10 cellular contexts compared by ENCODE assay signal in the genomic region with DNA sequence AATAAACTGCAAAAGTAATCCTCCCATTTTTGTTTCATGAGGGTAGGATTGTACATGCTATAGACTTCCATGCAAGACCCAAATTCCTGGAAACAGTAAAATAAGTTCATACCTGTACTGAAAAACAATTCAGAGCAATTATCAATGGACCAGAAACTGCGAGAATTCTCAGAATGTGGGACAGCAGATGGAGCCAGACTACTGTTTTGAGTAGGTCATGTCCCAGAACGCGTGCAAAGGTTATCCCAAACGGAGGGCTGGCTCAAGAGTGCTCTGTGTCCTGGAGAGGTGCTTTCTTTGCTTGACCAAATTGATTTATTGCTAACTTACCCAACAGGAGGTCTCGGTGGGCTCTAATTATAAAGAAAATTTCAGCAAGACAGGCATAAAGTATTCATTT. TPM values are rescaled to one million over a fixed set of nuclear protein-coding genes. Genes with fewer than 3 reads are reported as not detected.
DNase-seq lines count a peak whose midpoint lies in the region; ATAC-seq, FAIRE-seq and TF ChIP-seq lines count a peak whose summit lies in the region.
"Had no signal": no experiment of that assay in that cellular context is flagged by ENCODE, and none has a peak within 500 bp of the region (broad histone marks: within the 10 kb centered on the region; RNA-seq: fewer than 3 reads in every experiment).

No MANE protein-coding gene starts in this region.

- H2BK15ac ChIP-seq in H1 (ENCODE audit: low read length) = no peak overlapping the region

- POLR2A ChIA-PET in H1 (lab: Charles Lee; ENCODE audit: partially characterized antibody) = no interaction called here

- no peaks in the 10 kb centered on the region for H3K9me2 ChIP-seq in Loucy (replicated peaks; ENCODE audit: low read depth, low read length)

- no peak overlapping the region for H3K18ac ChIP-seq in H1 (ENCODE audit: extremely low read depth, low read length)

- WGBS in H1 (ENCODE audit: extremely low coverage in 1 of 2, insufficient coverage in 1 of 2, insufficient read length in 1 of 2, insufficient replicate concordance in 2 of 2, low coverage in 1 of 2, low lambda C conversion rate in 2 of 2, missing lambda C conversion rate in 1 of 2), 2 experiments = 46% methylated on average over 5 of the region's 5 CpGs; no CpG with 5 or more reads in 1 of the 2 experiments

- H3K4me2 ChIP-seq in Loucy (ENCODE audit: low read depth, low read length, poor library complexity, severe bottlenecking) (no peak overlapping the region), H1 (ENCODE audit: insufficient read depth in 1 of 2, low read depth in 2 of 2, low read length in 2 of 2) (no peak overlapping the region), osteoblast (ENCODE audit: insufficient read depth, low read length) (no peak overlapping the region)

- H3K9ac ChIP-seq in Loucy (ENCODE audit: low read depth, low read length, poor library complexity, severe bottlenecking) (no peak overlapping the region), H1 (replicated peaks in 1 of 4; ENCODE audit: extremely low read depth in 1 of 4, low read depth in 3 of 4, low read length in 3 of 4) (no peak overlapping the region)

- TF ChIP-seq POLR2A in H1 (IDR thresholded peaks at IDR 0.05; ENCODE audit: control extremely low read depth in 1 of 2, low read depth in 2 of 2, low read length in 2 of 2) = no peak

- H4K91ac ChIP-seq in H1 (replicated peaks; ENCODE audit: insufficient read length, low read length) = no peak overlapping the region

- no peaks in the 10 kb centered on the region for H4K20me1 ChIP-seq in Loucy (ENCODE audit: insufficient read depth, low read length, poor library complexity, severe bottlenecking)
- H4K20me1 ChIP-seq in H1 (replicated peaks in 1 of 2; ENCODE audit: control insufficient read depth in 1 of 2, insufficient read depth in 2 of 2, low read length in 2 of 2) = no peaks in the 10 kb centered on the region
- no peaks in the 10 kb centered on the region for H4K20me1 ChIP-seq in osteoblast (ENCODE audit: insufficient read depth, low read length)

- peak; percentile 33 to 49; a peak in 3 of 4 replicates for TF ChIP-seq RAD21 in H1 (IDR thresholded peaks at IDR 0.05 in 1 of 2, conservative IDR thresholded peaks at IDR 0.05 in 1 of 2; ENCODE audit: low read depth in 2 of 2, low read length in 2 of 2)

- H3K27me3 ChIP-seq in Loucy (ENCODE audit: insufficient read depth, low read length, poor library complexity, severe bottlenecking) (no peaks in the 10 kb centered on the region), H1 (replicated peaks in 1 of 4; ENCODE audit: control insufficient read depth in 3 of 4, extremely low read depth in 1 of 4, insufficient read depth in 3 of 4, low read length in 3 of 4) (no peaks in the 10 kb centered on the region), osteoblast (ENCODE audit: insufficient read depth, low read length) (no peaks in the 10 kb centered on the region)
- H3K27me3 ChIP-seq: SJCRH30 had no signal

- H3K23ac ChIP-seq in H1 (ENCODE audit: insufficient read length) = no peak overlapping the region

- H3K56ac ChIP-seq in H1 (replicated peaks; ENCODE audit: insufficient read length, low read depth, low read length) = no peak overlapping the region

- DNase-seq in DMS53 treated with DMSO at 0.1 percent for 48 hours (lab: John Stamatoyannopoulos, UW; ENCODE audit: unreplicated experiment) (peak; percentile 3), H1 (ENCODE audit: low read depth in 1 of 2, low spot score in 2 of 2) (no peak), osteoblast (ENCODE audit: insufficient read length, low spot score, missing footprints) (no peak), T1000 (lab: John Stamatoyannopoulos, UW) (no peak), NOMO-1 treated with dmso at 0.1 percent for 144 hours (lab: John Stamatoyannopoulos, UW; ENCODE audit: unreplicated experiment) (no peak)
- DNase-seq: cerebellar nuclear complex, NCI-H1092, SJCRH30 had no signal

- no peaks in the 10 kb centered on the region for H3F3A ChIP-seq in Loucy (ENCODE audit: low read depth)

- H2BK120ac ChIP-seq in H1 (replicated peaks; ENCODE audit: low read depth, low read length) = no peak overlapping the region

- H2AK5ac ChIP-seq in H1 (ENCODE audit: low read depth, low read length) = no peak overlapping the region

- no peak overlapping the region for H4K5ac ChIP-seq in H1 (ENCODE audit: insufficient read length, low read depth, low read length)

- no peak overlapping the region for H4K8ac ChIP-seq in H1 (ENCODE audit: extremely low read depth, insufficient read depth, low read length)

- H3K27ac ChIP-seq in H1 (ENCODE audit: low read depth, low read length) = no peak overlapping the region
- no peak overlapping the region for H3K27ac ChIP-seq in osteoblast (ENCODE audit: low read depth, low read length)
- H3K27ac ChIP-seq: SJCRH30 had no signal

- H3K4me3 ChIP-seq in Loucy (ENCODE audit: low read length, poor library complexity, severe bottlenecking) (no peak overlapping the region), H1 (ENCODE audit: extremely low read depth in 1 of 4, insufficient read depth in 2 of 4, low read depth in 3 of 4, low read length in 4 of 4) (no peak overlapping the region), osteoblast (ENCODE audit: insufficient read depth, low read length) (no peak overlapping the region)
- H3K4me3 ChIP-seq: SJCRH30 had no signal

- TF ChIP-seq CTCF in Loucy (conservative IDR thresholded peaks at IDR 0.05; ENCODE audit: low read length) (0 out of 2 replicates have a peak, but pooled peaks have one; percentile 11), H1 (IDR thresholded peaks at IDR 0.05; ENCODE audit: control extremely low read depth in 1 of 3, insufficient read depth in 1 of 3, low read depth in 1 of 3, low read length in 3 of 3) (peak in 1 of 3 experiments; percentile 7; a peak in 1 of 4 replicates), osteoblast (IDR thresholded peaks at IDR 0.05; ENCODE audit: extremely low read depth, low read depth, low read length) (peak; percentile 14)

- no peak overlapping the region for H3K4ac ChIP-seq in H1 (replicated peaks; ENCODE audit: insufficient read length, low read depth, low read length)

- no peak for ATAC-seq in HG03520 (IDR thresholded peaks at IDR 0.05; ENCODE audit: unreplicated experiment)

- H2AFZ ChIP-seq in Loucy (ENCODE audit: low read length) = no peak overlapping the region
- no peak overlapping the region for H2AFZ ChIP-seq in H1 (ENCODE audit: low read length)
- no peak overlapping the region for H2AFZ ChIP-seq in osteoblast (ENCODE audit: low read length)

- H3K23me2 ChIP-seq in H1 (ENCODE audit: low read depth, low read length) = no peaks in the 10 kb centered on the region

- H3K4me1 ChIP-seq in Loucy (ENCODE audit: insufficient read depth, low read length, poor library complexity, severe bottlenecking) (no peaks in the 10 kb centered on the region), H1 (replicated peaks in 1 of 4; ENCODE audit: control insufficient read depth in 3 of 4, insufficient read depth in 4 of 4, low read length in 3 of 4) (no peaks in the 10 kb centered on the region), osteoblast (ENCODE audit: insufficient read depth, low read length) (peaks cover 4% of the 10 kb centered on the region)
- H3K4me1 ChIP-seq: SJCRH30 had no signal

- H3K9me3 ChIP-seq in Loucy (ENCODE audit: insufficient read depth, low read depth, low read length) = no peaks in the 10 kb centered on the region
- no peaks in the 10 kb centered on the region; a peak in 1 of 4 replicates for H3K9me3 ChIP-seq in H1 (ENCODE audit: insufficient read depth in 2 of 2, low read depth in 1 of 2, low read length in 1 of 2)
- H3K9me3 ChIP-seq in osteoblast (ENCODE audit: low read depth, low read length) = no peaks in the 10 kb centered on the region
- H3K9me3 ChIP-seq: SJCRH30 had no signal

- no peak overlapping the region for H2BK12ac ChIP-seq in H1 (ENCODE audit: low read depth, low read length)

- H2BK20ac ChIP-seq in H1 (ENCODE audit: low read length) = no peak overlapping the region

- CTCF ChIA-PET in H1 (lab: Charles Lee; ENCODE audit: partially characterized antibody) = no interaction called here

- H3K79me2 ChIP-seq in Loucy (ENCODE audit: insufficient read depth, low read length) = peaks cover 13% of the 10 kb centered on the region
- H3K79me2 ChIP-seq in H1 (ENCODE audit: control insufficient read depth in 1 of 2, insufficient read depth in 2 of 2, low read length in 2 of 2) = no peaks in the 10 kb centered on the region
- H3K79me2 ChIP-seq in osteoblast (ENCODE audit: insufficient read depth, low read length) = peaks cover 3% of the 10 kb centered on the region

- no peak for FAIRE-seq in H1 (lab: Jason Lieb, UNC)

- H3K36me3 ChIP-seq in Loucy (ENCODE audit: insufficient read depth, low read length) (no peaks in the 10 kb centered on the region), H1 (ENCODE audit: control insufficient read depth in 2 of 4, insufficient read depth in 4 of 4, low read length in 3 of 4) (no peaks in the 10 kb centered on the region), osteoblast (ENCODE audit: insufficient read depth, low read length) (no peaks in the 10 kb centered on the region)
- H3K36me3 ChIP-seq: SJCRH30 had no signal

- no peaks in the 10 kb centered on the region for H3K79me1 ChIP-seq in H1 (ENCODE audit: low read depth, low read length)

- no peak overlapping the region for H3K14ac ChIP-seq in H1 (ENCODE audit: insufficient read length)

- no peak for TF ChIP-seq EP300 in H1 (IDR thresholded peaks at IDR 0.05; ENCODE audit: borderline replicate concordance in 1 of 2, low read depth in 2 of 2, low read length in 2 of 2)

- no peak overlapping the region for H2BK5ac ChIP-seq in H1 (ENCODE audit: low read depth, low read length)

RNA-seq across cellular contexts. Expression of a gene that starts 1.7 kb away (rescaled TPM):
- total RNA-seq in H1 (2021; fragmentation: NEBNext Ultra II Directional; extraction: Animal tissue kit (Norgen Biotek cat#: 25700)) = 11.6 and 13.4 TPM in 2 replicates
- 7.8 and 9.4 TPM in 2 replicates for polyA plus RNA-seq in H1 (2011; rRNA removed)
- polyA plus RNA-seq in H1 (2011; cell fraction: cytosol; rRNA removed) = 10.2 TPM
- 5.8 TPM for polyA plus RNA-seq in H1 (2011; cell fraction: nucleus; rRNA removed)
- polyA plus RNA-seq in H1 (2012, experiment 1 of 2) = 3.6 to 8.5 TPM (median 5.9 TPM) in 4 replicates
- 2.5 TPM for polyA plus RNA-seq in H1 (2012, experiment 2 of 2)
- polyA plus RNA-seq in H1 (2013, experiment 1 of 2) = 17.6 TPM
- polyA plus RNA-seq in H1 (2013, experiment 2 of 2) = 21.6 TPM
- 3.0 and 5.1 TPM in 2 replicates for polyA minus RNA-seq in H1 (2011; rRNA and poly(A)+ RNA removed)
- 1.5 TPM for polyA minus RNA-seq in H1 (2011; cell fraction: cytosol; rRNA and poly(A)+ RNA removed)
- polyA minus RNA-seq in H1 (2011; cell fraction: nucleus; rRNA and poly(A)+ RNA removed) = 2.3 TPM
- 25.0 and 29.8 TPM in 2 replicates for total RNA-seq in osteoblast

RNA-seq across cellular contexts. Expression of a gene that starts 39.4 kb away (rescaled TPM):
- total RNA-seq in H1 (2021; fragmentation: NEBNext Ultra II Directional; extraction: Animal tissue kit (Norgen Biotek cat#: 25700)) = 5.6 and 6.6 TPM in 2 replicates
- 2.9 and 5.2 TPM in 2 replicates for polyA plus RNA-seq in H1 (2011; rRNA removed)
- 3.5 TPM for polyA plus RNA-seq in H1 (2011; cell fraction: cytosol; rRNA removed)
- 7.4 TPM for polyA plus RNA-seq in H1 (2011; cell fraction: nucleus; rRNA removed)
- 3.9 to 5.2 TPM (median 4.1 TPM) in 4 replicates for polyA plus RNA-seq in H1 (2012, experiment 1 of 2)
- 0.45 TPM for polyA plus RNA-seq in H1 (2012, experiment 2 of 2)
- 7.5 TPM for polyA plus RNA-seq in H1 (2013, experiment 1 of 2)
- 6.1 TPM for polyA plus RNA-seq in H1 (2013, experiment 2 of 2)
- 23.6 and 30.5 TPM in 2 replicates for polyA minus RNA-seq in H1 (2011; rRNA and poly(A)+ RNA removed)
- polyA minus RNA-seq in H1 (2011; cell fraction: cytosol; rRNA and poly(A)+ RNA removed) = 6.6 TPM
- 34.5 TPM for polyA minus RNA-seq in H1 (2011; cell fraction: nucleus; rRNA and poly(A)+ RNA removed)
- 2.9 and 4.3 TPM in 2 replicates for total RNA-seq in osteoblast
